ENCODE assay signal across 8 cellular contexts in the genomic region with DNA sequence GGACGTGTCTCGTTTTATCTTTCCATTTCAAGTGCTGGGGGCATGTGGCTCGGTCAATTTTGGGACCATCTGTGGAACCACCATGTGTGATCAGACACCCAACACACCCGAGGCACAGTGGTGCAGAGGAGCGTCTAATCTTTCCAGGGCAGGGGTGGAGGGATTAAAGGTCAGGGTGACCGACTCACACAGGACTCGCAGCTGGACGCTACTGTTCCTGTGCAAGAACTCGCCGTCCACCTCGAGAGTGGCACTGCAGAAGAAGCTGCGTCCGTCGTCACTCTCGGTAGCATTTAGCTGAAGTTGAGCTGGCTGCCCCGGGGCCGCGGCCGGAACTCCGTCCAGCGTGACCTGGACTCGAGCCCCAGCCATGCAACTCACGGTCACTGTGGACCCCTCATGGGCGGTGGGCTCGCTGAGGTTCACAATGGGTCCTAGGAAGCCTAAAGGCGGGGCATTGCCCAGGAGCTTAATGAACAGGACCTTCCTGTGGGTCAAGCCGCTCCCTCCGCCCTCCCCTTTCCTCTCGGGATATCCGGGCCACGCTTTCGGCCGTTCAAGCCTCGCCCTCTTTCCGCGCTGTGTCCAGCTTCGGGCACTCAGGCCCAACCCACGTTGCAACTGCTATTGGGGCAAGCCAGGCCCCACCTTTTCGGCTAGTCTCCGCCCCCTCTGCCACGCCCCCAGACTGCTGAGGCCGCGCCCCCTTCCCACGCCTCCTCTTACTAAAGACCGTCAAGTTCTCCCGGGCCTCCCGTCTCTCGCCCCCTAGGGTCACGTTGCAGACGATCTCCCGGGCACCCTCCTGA. TPM values are rescaled to one million over a fixed set of nuclear protein-coding genes. Genes with fewer than 3 reads are reported as not detected.
DNase-seq lines count a peak whose midpoint lies in the region; FAIRE-seq and TF ChIP-seq lines count a peak whose summit lies in the region.

No MANE protein-coding gene starts in this region.

- no peak overlapping the region for H2AFZ ChIP-seq in smooth muscle cell (ENCODE audit: low read depth)

- no peaks in the 10 kb centered on the region for H3K9me3 ChIP-seq in kidney (ENCODE audit: control insufficient read depth in 1 of 2, low read length in 2 of 2)
- H3K9me3 ChIP-seq in smooth muscle cell (replicated peaks; ENCODE audit: low read depth) = no peaks in the 10 kb centered on the region

- H4K20me1 ChIP-seq in smooth muscle cell (ENCODE audit: low read depth) = peaks cover 31% of the 10 kb centered on the region

- peaks cover 26% of the 10 kb centered on the region for H3K79me2 ChIP-seq in smooth muscle cell (ENCODE audit: low read depth)

- H3K27me3 ChIP-seq in smooth muscle cell (ENCODE audit: low read depth) = no peaks in the 10 kb centered on the region

- H3F3A ChIP-seq in smooth muscle cell (ENCODE audit: low read depth) = no peaks in the 10 kb centered on the region

- TF ChIP-seq CTCF in coronary artery (IDR thresholded peaks at IDR 0.05) (no peak), kidney (IDR thresholded peaks at IDR 0.05; ENCODE audit: borderline replicate concordance, extremely low read depth, insufficient read depth) (peak; percentile 18), smooth muscle cell (IDR thresholded peaks at IDR 0.05; ENCODE audit: borderline replicate concordance, insufficient read depth, poor library complexity, severe bottlenecking) (no peak)

- 3% methylated on average over 44 of the region's 51 CpGs for WGBS in smooth muscle cell (ENCODE audit: low lambda C conversion rate)

- H3K9ac ChIP-seq in kidney (ENCODE audit: low read length in 2 of 2) (peak overlapping the region; percentile 72 to 80), smooth muscle cell (ENCODE audit: low read depth) (no peak overlapping the region)

- H3K4me2 ChIP-seq in smooth muscle cell = peak overlapping the region; percentile 91

- H3K4me3 ChIP-seq in coronary artery (peak overlapping the region; percentile 86), kidney (ENCODE audit: low read length in 2 of 2) (peak overlapping the region; percentile 95 to 98), smooth muscle cell (peak overlapping the region; percentile 92)

- H3K27ac ChIP-seq in coronary artery (peak overlapping the region; percentile 52 to 95), kidney (ENCODE audit: low read depth in 2 of 2, low read length in 2 of 2) (peak overlapping the region; percentile 74 to 85), smooth muscle cell (ENCODE audit: low read depth) (no peak overlapping the region)

- H3K4me1 ChIP-seq in kidney (ENCODE audit: control insufficient read depth in 1 of 2, insufficient read depth in 1 of 2, low read depth in 1 of 2, low read length in 2 of 2) (peaks cover 6 to 21% of the 10 kb centered on the region in 2 donors), smooth muscle cell (ENCODE audit: low read depth) (peaks cover 8% of the 10 kb centered on the region)

- FAIRE-seq in kidney (lab: Jason Lieb, UNC) = peak; percentile 74

- peak; percentile 50 for DNase-seq in DMS153 treated with DMSO at 0.1 percent for 48 hours (lab: John Stamatoyannopoulos, UW; ENCODE audit: unreplicated experiment)
- peak; percentile 94 for DNase-seq in MV-4-11 (lab: John Stamatoyannopoulos, UW)
- peak; percentile 20 for DNase-seq in T-helper 9 cell
- peak; percentile 97 for DNase-seq in coronary artery (ENCODE audit: low spot score)
- peak; percentile 98 for DNase-seq in kidney
- DNase-seq in smooth muscle cell (lab: John Stamatoyannopoulos, UW; ENCODE audit: unreplicated experiment) = peak; percentile 92
- DNase-seq in GM19240 (ENCODE audit: insufficient read length, low spot score) = no peak
- no peak for DNase-seq in GF-D8 (lab: John Stamatoyannopoulos, UW)

- H3K36me3 ChIP-seq in kidney (ENCODE audit: control insufficient read depth in 1 of 2, insufficient read depth in 2 of 2, low read length in 2 of 2) (peaks cover 4 to 6% of the 10 kb centered on the region in 2 donors), smooth muscle cell (ENCODE audit: low read depth) (no peaks in the 10 kb centered on the region)

- intact Hi-C loops in kidney (cut with DNase I) = no loop called here

RNA-seq across cellular contexts. Expression of a gene that starts 1.2 kb away (rescaled TPM):
- total RNA-seq in kidney (38.4 TPM), smooth muscle cell (8.3 and 18.3 TPM in 2 replicates)
- polyA plus RNA-seq in kidney (ENCODE audit: insufficient read depth, low read depth, low replicate concordance) (9.1 TPM), smooth muscle cell (35.5 and 43.0 TPM in 2 replicates)

RNA-seq across cellular contexts. Expression of a gene that starts 4.9 kb away (rescaled TPM):
- 17.4 TPM for total RNA-seq in kidney
- polyA plus RNA-seq in kidney (ENCODE audit: insufficient read depth, low read depth, low replicate concordance) = 21.8 TPM
- 4.5 and 6.5 TPM in 2 replicates for total RNA-seq in smooth muscle cell
- 29.3 and 31.3 TPM in 2 replicates for polyA plus RNA-seq in smooth muscle cell

RNA-seq across cellular contexts. Expression of a gene that starts 18.7 kb away (rescaled TPM):
- total RNA-seq in kidney = 20.1 TPM
- 88.4 TPM for polyA plus RNA-seq in kidney (ENCODE audit: insufficient read depth, low read depth, low replicate concordance)
- 7.6 and 15.3 TPM in 2 replicates for total RNA-seq in smooth muscle cell
- 39.1 and 46.0 TPM in 2 replicates for polyA plus RNA-seq in smooth muscle cell

RNA-seq across cellular contexts. Expression of a gene that starts 24.9 kb away (rescaled TPM):
- total RNA-seq in kidney (4.6 TPM), smooth muscle cell (2.9 TPM in 1 of 2 replicates, not detected in the other)
- polyA plus RNA-seq in kidney (ENCODE audit: insufficient read depth, low read depth, low replicate concordance) (5.5 TPM), smooth muscle cell (4.8 and 6.1 TPM in 2 replicates)

RNA-seq across cellular contexts. Expression of a gene that starts 44.8 kb away (rescaled TPM):
- total RNA-seq in kidney (2.9 TPM), smooth muscle cell (1.9 and 4.0 TPM in 2 replicates)
- polyA plus RNA-seq in kidney (ENCODE audit: insufficient read depth, low read depth, low replicate concordance) (0.34 TPM), smooth muscle cell (4.4 and 6.4 TPM in 2 replicates)

Comparison
In these comparisons a context has a peak if more than half of its experiments do, and no peak if none do; other contexts are left out.
1. DNase-seq: peak in DMS153 treated with DMSO at 0.1 percent for 48 hours (single experiment), MV-4-11 (single experiment), T-helper 9 cell (single experiment), coronary artery (single experiment), kidney (single experiment) and smooth muscle cell (single experiment); none in GM19240 (single experiment) and GF-D8 (single experiment).
2. Peak in every context shown above with its lines, with median percentiles within 50 percentile points of each other: H3K4me3 ChIP-seq.